In the genomic region with DNA sequence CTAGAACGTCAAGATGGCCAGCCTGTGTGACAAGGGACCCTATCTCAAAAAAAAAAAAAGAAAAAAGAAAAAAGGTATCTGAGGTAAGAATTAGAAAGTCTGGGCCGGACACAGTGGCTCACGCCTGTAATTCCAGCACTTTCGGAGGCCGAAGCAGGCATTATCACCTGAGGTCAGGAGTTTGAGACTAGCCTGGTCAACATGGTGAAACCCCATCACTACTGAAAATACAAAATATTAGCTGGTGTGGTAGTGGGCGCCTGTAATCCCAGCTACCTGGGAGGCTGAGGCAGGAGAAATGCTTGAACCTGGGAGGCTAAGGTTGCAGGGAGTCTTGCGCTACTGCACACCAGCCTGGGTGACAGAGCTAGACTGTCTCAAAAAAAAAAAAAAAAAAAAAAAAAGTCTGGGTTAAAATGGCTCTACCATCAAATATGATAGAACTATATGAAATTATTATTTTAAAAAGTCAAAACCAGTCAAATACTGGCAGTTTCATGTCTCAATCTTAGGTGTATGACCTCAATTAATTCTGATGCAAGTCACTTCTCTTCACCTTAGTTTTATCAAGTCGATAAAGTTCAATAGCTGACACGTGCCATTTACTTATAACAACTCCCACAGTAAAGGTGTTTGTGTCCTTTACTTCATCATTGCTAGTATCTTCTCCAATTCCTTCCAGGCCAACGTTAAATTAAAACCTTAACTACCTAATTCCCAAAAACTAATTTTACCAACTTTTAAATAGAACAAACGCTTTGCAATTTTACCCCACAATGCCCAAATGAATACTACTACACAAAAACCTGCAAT, we compare ENCODE assay signal across 7 cellular contexts. TPM values are rescaled to one million over a fixed set of nuclear protein-coding genes. Genes with fewer than 3 reads are reported as not detected.
DNase-seq lines count a peak whose midpoint lies in the region; ATAC-seq and TF ChIP-seq lines count a peak whose summit lies in the region.

No MANE protein-coding gene starts in this region.

- peak overlapping the region; percentile 95 for H3K4me3 ChIP-seq in HEK293 (ENCODE audit: low read depth, low read length)
- peak overlapping the region; percentile 63 to 88 (median 78) for H3K4me3 ChIP-seq in skin epidermis

- peak overlapping the region; percentile 100 for H3K27ac Mint-ChIP-seq in T-cell

- H3K27ac ChIP-seq in HEK293 (ENCODE audit: extremely low read depth, low read depth, low read length) (peak overlapping the region; percentile 87), foreskin keratinocyte (peak overlapping the region; percentile 94), skin epidermis (peak overlapping the region in 19 of 21 experiments; percentile 82 to 97 (median 93))

- H3K27me3 ChIP-seq in foreskin keratinocyte, result no peaks in the 10 kb centered on the region

- H3K4me1 ChIP-seq in HEK293 (ENCODE audit: control insufficient read depth, insufficient read depth, low read length) (no peaks in the 10 kb centered on the region), foreskin keratinocyte (no peaks in the 10 kb centered on the region)

- H3K27me3 Mint-ChIP-seq in T-cell, result no peaks in the 10 kb centered on the region

- no peaks in the 10 kb centered on the region for H3K9me3 Mint-ChIP-seq in T-cell

- peak overlapping the region; percentile 91 to 97 (median 94) for H3K4me3 Mint-ChIP-seq in T-cell

- H3K9me3 ChIP-seq in HEK293 (ENCODE audit: control insufficient read depth, insufficient read depth, low read depth, low read length), result no peaks in the 10 kb centered on the region

- ATAC-seq in T-cell (replicated peaks in 1 of 4) (no peak), foreskin keratinocyte (no peak)

- H3K36me3 Mint-ChIP-seq in T-cell, result peaks cover 44% of the 10 kb centered on the region

- TF ChIP-seq CTCF in HEK293 (tag by site-specific recombination; IDR thresholded peaks at IDR 0.05) (no peak), foreskin keratinocyte (conservative IDR thresholded peaks at IDR 0.05) (no peak)

- POLR2A ChIA-PET in HEK293 (lab: Yijun Ruan, JAX), result interaction anchor here (0.7 to 1.1 kb wide), 3 partner anchors 18 to 1390 kb away, joined by 3 to 5 read pairs (median 3); no protein-coding TSS in a partner anchor
- POLR2A ChIA-PET in T-cell (lab: Charles Lee), result no interaction called here

- DNase-seq in T-cell, result no peak
- DNase-seq in foreskin keratinocyte, result no peak
- DNase-seq in glomerular visceral epithelial cell (ENCODE audit: extremely low spot score), result no peak
- no peak for DNase-seq in nucleus accumbens (lab: John Stamatoyannopoulos, UW)
- no peak for DNase-seq in SHP77 treated with DMSO at 0.1 percent for 48 hours (lab: John Stamatoyannopoulos, UW)

- H3K36me3 ChIP-seq in HEK293 (ENCODE audit: control insufficient read depth in 2 of 2, insufficient read depth in 1 of 2, low read length in 2 of 2), result peaks cover 16 to 43% of the 10 kb centered on the region in 2 experiments

- H3K4me1 Mint-ChIP-seq in T-cell, result peaks cover 41 to 59% (median 48%) of the 10 kb centered on the region in 3 donors

- CTCF ChIA-PET in HEK293 (lab: Yijun Ruan, JAX), result interaction anchor here (1.2 kb wide), 1 partner anchor 36 kb away, joined by 4 read pairs; no protein-coding TSS in a partner anchor
- CTCF ChIA-PET in T-cell (lab: Charles Lee), result interaction anchor here (0.6 kb wide), 3 partner anchors 11 to 1032 kb away, joined by 3 to 5 read pairs (median 4); no protein-coding TSS in a partner anchor

TF ChIP-seq in HEK293, 187 proteins besides CTCF, POLR2A, EP300 and RAD21:
- peak; percentile 82 for TF ChIP-seq ZNF362 (tag by site-specific recombination; IDR thresholded peaks at IDR 0.05)
- TF ChIP-seq MYNN (tag by site-specific recombination; IDR thresholded peaks at IDR 0.05; ENCODE audit: borderline replicate concordance), result no peak

RNA-seq across cellular contexts. Expression of gene RPS23, which starts 1.1 kb away (rescaled TPM):
- 1,000 to 10,000 TPM; 2,916 to 3,772 (median 3,224) TPM for total RNA-seq in T-cell
- 2,431 and 2,547 TPM in 2 replicates for total RNA-seq in foreskin keratinocyte
- 3,812 and 3,933 TPM in 2 replicates for polyA plus RNA-seq in foreskin keratinocyte
